In genomic region chrX:69038826-69039225, GRCh38 we compare ENCODE assay signal across 21 cellular contexts.
DNase-seq lines count a peak whose midpoint lies in the region; ATAC-seq, FAIRE-seq and TF ChIP-seq lines count a peak whose summit lies in the region.
"Had no signal": no experiment of that assay in that cellular context is flagged by ENCODE, and none has a peak within 500 bp of the region (broad histone marks: within the 10 kb centered on the region; RNA-seq: fewer than 3 reads in every experiment).

No MANE protein-coding gene starts in this region.

- peak; percentile 65 for FAIRE-seq in colon (lab: Jason Lieb, UNC)
- peak; percentile 6 for FAIRE-seq in kidney (lab: Jason Lieb, UNC)
- FAIRE-seq in GM12892 (lab: Jason Lieb, UNC), result no peak
- FAIRE-seq: G401.6, GM18507, H54 had no signal

- H3K4me1 Mint-ChIP-seq in MCF 10A (ENCODE audit: insufficient read depth, unreplicated experiment), result no peaks in the 10 kb centered on the region
- H3K4me1 Mint-ChIP-seq: B cell; CD4-positive, CD25-positive, alpha-beta regulatory T cell had no signal

- BruUV-seq in MCF 10A (replicated peaks; lab: Mats Ljungman, UMichigan), result no TSS peak

- H3K36me3 Mint-ChIP-seq in MCF 10A (ENCODE audit: insufficient read depth, unreplicated experiment), result no peaks in the 10 kb centered on the region
- H3K36me3 Mint-ChIP-seq: CD4-positive, CD25-positive, alpha-beta regulatory T cell; CD8-positive, alpha-beta T cell had no signal

- H3K4me3 ChIP-seq in kidney (ENCODE audit: low read length in 2 of 2), result no peak overlapping the region
- H3K4me3 ChIP-seq: BLaER1, HAP-1 had no signal

- no peaks in the 10 kb centered on the region for H3K36me3 ChIP-seq in kidney (ENCODE audit: control insufficient read depth in 1 of 2, insufficient read depth in 2 of 2, low read length in 2 of 2)
- H3K36me3 ChIP-seq: BLaER1, HAP-1 had no signal

- peaks cover 76% of the 10 kb centered on the region for H3K27me3 Mint-ChIP-seq in MCF 10A (ENCODE audit: insufficient read depth, unreplicated experiment)
- H3K27me3 Mint-ChIP-seq: B cell; CD4-positive, CD25-positive, alpha-beta regulatory T cell had no signal

- TF ChIP-seq CTCF in kidney (IDR thresholded peaks at IDR 0.05; ENCODE audit: borderline replicate concordance, extremely low read depth, insufficient read depth) (no peak), MCF 10A (IDR thresholded peaks at IDR 0.05; ENCODE audit: unreplicated experiment) (no peak)

- ATAC-seq in HG03439 (IDR thresholded peaks at IDR 0.05; ENCODE audit: unreplicated experiment), result no peak
- no peak for ATAC-seq in GM18505 (IDR thresholded peaks at IDR 0.05; ENCODE audit: unreplicated experiment)
- ATAC-seq: CD8-positive, alpha-beta T cell had no signal

- CTCF ChIA-PET in MCF 10A (lab: Yijun Ruan, JAX), result no interaction called here

- H3K27ac Mint-ChIP-seq in MCF 10A (ENCODE audit: low read depth, unreplicated experiment), result no peak overlapping the region
- H3K27ac Mint-ChIP-seq: B cell; CD4-positive, CD25-positive, alpha-beta regulatory T cell; CD8-positive, alpha-beta T cell; HFFc6 had no signal

- no peak overlapping the region for H3K9ac ChIP-seq in kidney (ENCODE audit: low read length in 2 of 2)
- H3K9ac ChIP-seq: BLaER1 had no signal

- no peak overlapping the region for H3K27ac ChIP-seq in kidney (ENCODE audit: low read depth in 2 of 2, low read length in 2 of 2)
- H3K27ac ChIP-seq: BLaER1, C4-2B had no signal

- H3K9me3 ChIP-seq in kidney (ENCODE audit: control insufficient read depth in 1 of 2, low read length in 2 of 2), result no peaks in the 10 kb centered on the region
- H3K9me3 ChIP-seq: Caco-2 had no signal

- TF ChIP-seq POLR2A in GM18505 (IDR thresholded peaks at IDR 0.05; ENCODE audit: borderline replicate concordance, extremely low read depth, insufficient read depth, insufficient read length) (no peak), GM12892 (IDR thresholded peaks at IDR 0.05; ENCODE audit: low read depth, low read length) (no peak)

- no peaks in the 10 kb centered on the region for H3K9me3 Mint-ChIP-seq in MCF 10A (ENCODE audit: unreplicated experiment)
- H3K9me3 Mint-ChIP-seq: CD4-positive, CD25-positive, alpha-beta regulatory T cell; CD8-positive, alpha-beta T cell; HFFc6 had no signal

- DNase-seq in amniotic epithelial cell (ENCODE audit: low read depth) (peak; percentile 22), kidney (no peak), MCF 10A (ENCODE audit: unreplicated experiment) (no peak), GM12892 (ENCODE audit: insufficient read length) (no peak)
- DNase-seq: Caco-2; CD4-positive, CD25-positive, alpha-beta regulatory T cell; DMS153; DND-41; GOT3; HFFc6 had no signal

- POLR2A ChIA-PET in MCF 10A (lab: Yijun Ruan, JAX), result interaction anchor here (0.6 to 1.0 kb wide), 2 partner anchors 13 to 142 kb away, joined by 3 to 6 read pairs; no protein-coding TSS in a partner anchor

- intact Hi-C loops in kidney (cut with DNase I), result no loop called here
- intact Hi-C loops in MCF 10A (cut with micrococcal nuclease), result no loop called here

- H3K4me3 Mint-ChIP-seq in MCF 10A (ENCODE audit: unreplicated experiment), result no peak overlapping the region
- H3K4me3 Mint-ChIP-seq: B cell; CD4-positive, CD25-positive, alpha-beta regulatory T cell; CD8-positive, alpha-beta T cell; HFFc6 had no signal

- no peaks in the 10 kb centered on the region for H3K4me1 ChIP-seq in kidney (ENCODE audit: control insufficient read depth in 1 of 2, insufficient read depth in 1 of 2, low read depth in 1 of 2, low read length in 2 of 2)
- H3K4me1 ChIP-seq: BLaER1, Caco-2, HAP-1 had no signal
